ENCODE assay signal across 13 cellular contexts in genomic region chr6:6971369-6971768, GRCh38.
A peak's percentile ranks its signal among the peaks of the same experiment; 100 is the strongest.
DNase-seq lines count a peak whose midpoint lies in the region; ATAC-seq and TF ChIP-seq lines count a peak whose summit lies in the region.
"Had no signal": no experiment of that assay in that cellular context is flagged by ENCODE, and none has a peak within 500 bp of the region (broad histone marks: within the 10 kb centered on the region; RNA-seq: fewer than 3 reads in every experiment).

No MANE protein-coding gene starts in this region.

- CTCF ChIA-PET in Caco-2 (lab: Charles Lee), result no interaction called here

- peaks cover 53% of the 10 kb centered on the region for H3K4me1 ChIP-seq in Caco-2
- peaks cover 17% of the 10 kb centered on the region for H3K4me1 ChIP-seq in foreskin keratinocyte
- peaks cover 0 to 16% (median 5%) of the 10 kb centered on the region in 4 donors for H3K4me1 ChIP-seq in liver (ENCODE audit: control insufficient read depth in 4 of 4, insufficient read depth in 4 of 4, low read length in 3 of 4)
- no peaks in the 10 kb centered on the region for H3K4me1 ChIP-seq in SJCRH30

- peak overlapping the region; percentile 78 for H3K27ac ChIP-seq in foreskin keratinocyte
- peak overlapping the region; percentile 35 to 56 for H3K27ac ChIP-seq in liver (ENCODE audit: low read depth in 1 of 2, low read length in 2 of 2)
- H3K27ac ChIP-seq in SJCRH30, result no peak overlapping the region
- H3K27ac ChIP-seq: BLaER1 treated with 17β-estradiol and CSF1 and Interleukin-3, amounts not matched to agents 10 nM and 100 nM had no signal

- no peak for ATAC-seq in foreskin keratinocyte

- H3K4me1 Mint-ChIP-seq in Caco-2 (ENCODE audit: low read depth, unreplicated experiment), result peaks cover 50% of the 10 kb centered on the region
- H3K4me1 Mint-ChIP-seq in progenitor cell of endocrine pancreas (ENCODE audit: low read depth), result peaks cover 19% of the 10 kb centered on the region
- H3K4me1 Mint-ChIP-seq: CD4-positive, CD25-positive, alpha-beta regulatory T cell; IgD-negative memory B cell had no signal

- H3K4me3 Mint-ChIP-seq in Caco-2 (ENCODE audit: unreplicated experiment), result no peak overlapping the region
- H3K4me3 Mint-ChIP-seq in progenitor cell of endocrine pancreas (ENCODE audit: low read depth), result no peak overlapping the region
- H3K4me3 Mint-ChIP-seq: CD4-positive, CD25-positive, alpha-beta regulatory T cell; IgD-negative memory B cell had no signal

- no peaks in the 10 kb centered on the region for H3K27me3 Mint-ChIP-seq in Caco-2 (ENCODE audit: insufficient read depth, unreplicated experiment)
- no peaks in the 10 kb centered on the region for H3K27me3 Mint-ChIP-seq in progenitor cell of endocrine pancreas
- H3K27me3 Mint-ChIP-seq: IgD-negative memory B cell had no signal

- intact Hi-C loops in Caco-2 (cut with micrococcal nuclease; ENCODE audit: unreplicated experiment), result loop anchor here (2.0 kb wide), 1 partner anchor 71 kb away; no protein-coding TSS in a partner anchor

- peaks cover 10% of the 10 kb centered on the region for H3K9me3 Mint-ChIP-seq in Caco-2 (ENCODE audit: unreplicated experiment)
- no peaks in the 10 kb centered on the region for H3K9me3 Mint-ChIP-seq in progenitor cell of endocrine pancreas (ENCODE audit: low read depth)
- H3K9me3 Mint-ChIP-seq: CD4-positive, CD25-positive, alpha-beta regulatory T cell had no signal

- DNase-seq in Caco-2, result peak; percentile 41 to 71
- DNase-seq in foreskin keratinocyte, result no peak
- DNase-seq in progenitor cell of endocrine pancreas (ENCODE audit: low spot score, unreplicated experiment), result no peak
- DNase-seq in SJCRH30, result no peak
- DNase-seq in anterior cingulate cortex (lab: John Stamatoyannopoulos, UW), result no peak
- no peak for DNase-seq in H7
- DNase-seq: 8988T; AML-193; CD4-positive, CD25-positive, alpha-beta regulatory T cell; DMS79 had no signal

- H3K4me3 ChIP-seq in Caco-2 (ENCODE audit: low read depth, low read length) (no peak overlapping the region), liver (ENCODE audit: low read depth in 1 of 3, low read length in 3 of 3) (no peak overlapping the region), SJCRH30 (no peak overlapping the region), H7 (ENCODE audit: insufficient read depth, low read depth, low read length) (no peak overlapping the region)
- H3K4me3 ChIP-seq: BLaER1 treated with 17β-estradiol and CSF1 and Interleukin-3, amounts not matched to agents 10 nM and 100 nM had no signal

- TF ChIP-seq CTCF in Caco-2 (IDR thresholded peaks at IDR 0.05; ENCODE audit: insufficient read depth in 1 of 2, low read depth in 1 of 2, low read length in 1 of 2, severe bottlenecking in 1 of 2, unreplicated experiment in 1 of 2), result no peak
- no peak for TF ChIP-seq CTCF in foreskin keratinocyte (conservative IDR thresholded peaks at IDR 0.05)
- no peak for TF ChIP-seq CTCF in liver (IDR thresholded peaks at IDR 0.05; ENCODE audit: low read depth, low read length, missing input control)
- TF ChIP-seq CTCF in progenitor cell of endocrine pancreas (IDR thresholded peaks at IDR 0.05; ENCODE audit: unreplicated experiment), result no peak

- TF ChIP-seq RAD21 in liver (IDR thresholded peaks at IDR 0.05), result peak; percentile 75 to 79

- H3K27ac Mint-ChIP-seq in Caco-2 (ENCODE audit: unreplicated experiment) (peak overlapping the region; percentile 98), progenitor cell of endocrine pancreas (peak overlapping the region; percentile 69)
- H3K27ac Mint-ChIP-seq: CD4-positive, CD25-positive, alpha-beta regulatory T cell; IgD-negative memory B cell had no signal

- H3K27me3 ChIP-seq in Caco-2 (replicated peaks; ENCODE audit: control insufficient read depth, insufficient read depth, low read length) (no peaks in the 10 kb centered on the region), foreskin keratinocyte (no peaks in the 10 kb centered on the region), liver (ENCODE audit: control insufficient read depth in 4 of 4, insufficient read depth in 4 of 4, low read length in 3 of 4) (no peaks in the 10 kb centered on the region), SJCRH30 (no peaks in the 10 kb centered on the region), H7 (ENCODE audit: control insufficient read depth, insufficient read depth, low read length) (no peaks in the 10 kb centered on the region)
- H3K27me3 ChIP-seq: BLaER1 treated with 17β-estradiol and CSF1 and Interleukin-3, amounts not matched to agents 10 nM and 100 nM had no signal

- no peaks in the 10 kb centered on the region for H3K9me3 ChIP-seq in Caco-2
- no peaks in the 10 kb centered on the region for H3K9me3 ChIP-seq in liver (ENCODE audit: control insufficient read depth in 4 of 4, low read length in 3 of 4)
- H3K9me3 ChIP-seq in SJCRH30 (replicated peaks), result no peaks in the 10 kb centered on the region
- H3K9me3 ChIP-seq: BLaER1 treated with 17β-estradiol and CSF1 and Interleukin-3, amounts not matched to agents 10 nM and 100 nM had no signal

- 25% methylated on average over 11 of the region's 11 CpGs for WGBS in liver

- H3K9ac ChIP-seq in liver (ENCODE audit: low read depth in 1 of 2, low read length in 2 of 2), result no peak overlapping the region
- H3K9ac ChIP-seq: BLaER1 treated with 17β-estradiol and CSF1 and Interleukin-3, amounts not matched to agents 10 nM and 100 nM had no signal

- POLR2A ChIA-PET in Caco-2 (lab: Charles Lee), result interaction anchor here (0.5 kb wide), 1 partner anchor 121 kb away, joined by 4 read pairs; no protein-coding TSS in a partner anchor

- H3K36me3 ChIP-seq in Caco-2 (ENCODE audit: control insufficient read depth, insufficient read depth, low read length) (no peaks in the 10 kb centered on the region), liver (ENCODE audit: control insufficient read depth in 4 of 4, insufficient read depth in 3 of 4, low read depth in 1 of 4, low read length in 3 of 4) (no peaks in the 10 kb centered on the region), SJCRH30 (no peaks in the 10 kb centered on the region), H7 (replicated peaks; ENCODE audit: control insufficient read depth, insufficient read depth, low read length) (no peaks in the 10 kb centered on the region)
- H3K36me3 ChIP-seq: BLaER1 treated with 17β-estradiol and CSF1 and Interleukin-3, amounts not matched to agents 10 nM and 100 nM had no signal

- peaks cover 9% of the 10 kb centered on the region for H3K36me3 Mint-ChIP-seq in Caco-2 (ENCODE audit: insufficient read depth, unreplicated experiment)
- no peaks in the 10 kb centered on the region for H3K36me3 Mint-ChIP-seq in progenitor cell of endocrine pancreas (ENCODE audit: insufficient read depth)
- H3K36me3 Mint-ChIP-seq: CD4-positive, CD25-positive, alpha-beta regulatory T cell; IgD-negative memory B cell had no signal

- no TSS peak for BruUV-seq in Caco-2 (replicated peaks; lab: Mats Ljungman, UMichigan)

TF ChIP-seq in liver, 16 proteins besides CTCF, POLR2A, EP300 and RAD21 (continues in another document):
- TF ChIP-seq HNF4G (IDR thresholded peaks at IDR 0.05) (peak; percentile 29), YY1 (IDR thresholded peaks at IDR 0.05) (peak; percentile 81), FOXA1 (IDR thresholded peaks at IDR 0.05) (peak; percentile 71), NR2F2 (IDR thresholded peaks at IDR 0.05) (peak; percentile 66), JUND (IDR thresholded peaks at IDR 0.05) (peak in 1 of 2 donors; percentile 84), HNF4A (conservative IDR thresholded peaks at IDR 0.05) (peak; percentile 81 to 95), MAX (IDR thresholded peaks at IDR 0.05) (peak; percentile 96), TAF1 (conservative IDR thresholded peaks at IDR 0.05) (no peak), REST (IDR thresholded peaks at IDR 0.05) (peak; percentile 39)
- TF ChIP-seq, protein P1, sequence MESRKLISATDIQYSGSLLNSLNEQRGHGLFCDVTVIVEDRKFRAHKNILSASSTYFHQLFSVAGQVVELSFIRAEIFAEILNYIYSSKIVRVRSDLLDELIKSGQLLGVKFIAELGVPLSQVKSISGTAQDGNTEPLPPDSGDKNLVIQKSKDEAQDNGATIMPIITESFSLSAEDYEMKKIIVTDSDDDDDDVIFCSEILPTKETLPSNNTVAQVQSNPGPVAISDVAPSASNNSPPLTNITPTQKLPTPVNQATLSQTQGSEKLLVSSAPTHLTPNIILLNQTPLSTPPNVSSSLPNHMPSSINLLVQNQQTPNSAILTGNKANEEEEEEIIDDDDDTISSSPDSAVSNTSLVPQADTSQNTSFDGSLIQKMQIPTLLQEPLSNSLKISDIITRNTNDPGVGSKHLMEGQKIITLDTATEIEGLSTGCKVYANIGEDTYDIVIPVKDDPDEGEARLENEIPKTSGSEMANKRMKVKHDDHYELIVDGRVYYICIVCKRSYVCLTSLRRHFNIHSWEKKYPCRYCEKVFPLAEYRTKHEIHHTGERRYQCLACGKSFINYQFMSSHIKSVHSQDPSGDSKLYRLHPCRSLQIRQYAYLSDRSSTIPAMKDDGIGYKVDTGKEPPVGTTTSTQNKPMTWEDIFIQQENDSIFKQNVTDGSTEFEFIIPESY (IDR thresholded peaks at IDR 0.05), result peak; percentile 92

Comparison
In these comparisons a context has a peak if more than half of its experiments do, and no peak if none do; other contexts are left out.
1. DNase-seq: peak in Caco-2 (2 of 2); none in foreskin keratinocyte (0 of 2), progenitor cell of endocrine pancreas (single experiment), SJCRH30 (0 of 2), anterior cingulate cortex (0 of 58) and H7 (single experiment).